Comparison of ENCODE assay signal across 1 cellular context in genomic region chr4:145739840-145740239, GRCh38.
TF ChIP-seq lines count a peak whose summit lies in the region.

No MANE protein-coding gene starts in this region.

TF ChIP-seq in A549, 52 proteins besides CTCF, POLR2A, EP300 and RAD21 (continued from another document):
- TF ChIP-seq TFCP2L1 (CRISPR knock-in tag; IDR thresholded peaks at IDR 0.05): no peak
- TF ChIP-seq, protein P1, sequence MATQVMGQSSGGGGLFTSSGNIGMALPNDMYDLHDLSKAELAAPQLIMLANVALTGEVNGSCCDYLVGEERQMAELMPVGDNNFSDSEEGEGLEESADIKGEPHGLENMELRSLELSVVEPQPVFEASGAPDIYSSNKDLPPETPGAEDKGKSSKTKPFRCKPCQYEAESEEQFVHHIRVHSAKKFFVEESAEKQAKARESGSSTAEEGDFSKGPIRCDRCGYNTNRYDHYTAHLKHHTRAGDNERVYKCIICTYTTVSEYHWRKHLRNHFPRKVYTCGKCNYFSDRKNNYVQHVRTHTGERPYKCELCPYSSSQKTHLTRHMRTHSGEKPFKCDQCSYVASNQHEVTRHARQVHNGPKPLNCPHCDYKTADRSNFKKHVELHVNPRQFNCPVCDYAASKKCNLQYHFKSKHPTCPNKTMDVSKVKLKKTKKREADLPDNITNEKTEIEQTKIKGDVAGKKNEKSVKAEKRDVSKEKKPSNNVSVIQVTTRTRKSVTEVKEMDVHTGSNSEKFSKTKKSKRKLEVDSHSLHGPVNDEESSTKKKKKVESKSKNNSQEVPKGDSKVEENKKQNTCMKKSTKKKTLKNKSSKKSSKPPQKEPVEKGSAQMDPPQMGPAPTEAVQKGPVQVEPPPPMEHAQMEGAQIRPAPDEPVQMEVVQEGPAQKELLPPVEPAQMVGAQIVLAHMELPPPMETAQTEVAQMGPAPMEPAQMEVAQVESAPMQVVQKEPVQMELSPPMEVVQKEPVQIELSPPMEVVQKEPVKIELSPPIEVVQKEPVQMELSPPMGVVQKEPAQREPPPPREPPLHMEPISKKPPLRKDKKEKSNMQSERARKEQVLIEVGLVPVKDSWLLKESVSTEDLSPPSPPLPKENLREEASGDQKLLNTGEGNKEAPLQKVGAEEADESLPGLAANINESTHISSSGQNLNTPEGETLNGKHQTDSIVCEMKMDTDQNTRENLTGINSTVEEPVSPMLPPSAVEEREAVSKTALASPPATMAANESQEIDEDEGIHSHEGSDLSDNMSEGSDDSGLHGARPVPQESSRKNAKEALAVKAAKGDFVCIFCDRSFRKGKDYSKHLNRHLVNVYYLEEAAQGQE (IDR thresholded peaks at IDR 0.05): no peak
- TF ChIP-seq MYC (IDR thresholded peaks at IDR 0.05; ENCODE audit: borderline replicate concordance, low read length): no peak
- no peak for TF ChIP-seq CBX8 (IDR thresholded peaks at IDR 0.05)
- TF ChIP-seq, protein P2, sequence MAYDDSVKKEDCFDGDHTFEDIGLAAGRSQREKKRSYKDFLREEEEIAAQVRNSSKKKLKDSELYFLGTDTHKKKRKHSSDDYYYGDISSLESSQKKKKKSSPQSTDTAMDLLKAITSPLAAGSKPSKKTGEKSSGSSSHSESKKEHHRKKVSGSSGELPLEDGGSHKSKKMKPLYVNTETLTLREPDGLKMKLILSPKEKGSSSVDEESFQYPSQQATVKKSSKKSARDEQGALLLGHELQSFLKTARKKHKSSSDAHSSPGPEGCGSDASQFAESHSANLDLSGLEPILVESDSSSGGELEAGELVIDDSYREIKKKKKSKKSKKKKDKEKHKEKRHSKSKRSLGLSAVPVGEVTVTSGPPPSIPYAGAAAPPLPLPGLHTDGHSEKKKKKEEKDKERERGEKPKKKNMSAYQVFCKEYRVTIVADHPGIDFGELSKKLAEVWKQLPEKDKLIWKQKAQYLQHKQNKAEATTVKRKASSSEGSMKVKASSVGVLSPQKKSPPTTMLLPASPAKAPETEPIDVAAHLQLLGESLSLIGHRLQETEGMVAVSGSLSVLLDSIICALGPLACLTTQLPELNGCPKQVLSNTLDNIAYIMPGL (CRISPR knock-in tag; IDR thresholded peaks at IDR 0.05; ENCODE audit: borderline replicate concordance): no peak
- no peak for TF ChIP-seq RNF2 (IDR thresholded peaks at IDR 0.05; ENCODE audit: borderline replicate concordance, low read depth)
- TF ChIP-seq FOSL2 (IDR thresholded peaks at IDR 0.05): no peak
- TF ChIP-seq FOSL2 (CRISPR knock-in tag; IDR thresholded peaks at IDR 0.05): no peak
- TF ChIP-seq EHF (CRISPR knock-in tag; IDR thresholded peaks at IDR 0.05): no peak
- TF ChIP-seq HDAC2 (IDR thresholded peaks at IDR 0.05): no peak
- TF ChIP-seq JUNB (IDR thresholded peaks at IDR 0.05): no peak
- no peak for TF ChIP-seq PHF8 (IDR thresholded peaks at IDR 0.05; ENCODE audit: borderline replicate concordance, low read depth)
